Comparison of ENCODE assay signal across 32 cellular contexts in the genomic region with DNA sequence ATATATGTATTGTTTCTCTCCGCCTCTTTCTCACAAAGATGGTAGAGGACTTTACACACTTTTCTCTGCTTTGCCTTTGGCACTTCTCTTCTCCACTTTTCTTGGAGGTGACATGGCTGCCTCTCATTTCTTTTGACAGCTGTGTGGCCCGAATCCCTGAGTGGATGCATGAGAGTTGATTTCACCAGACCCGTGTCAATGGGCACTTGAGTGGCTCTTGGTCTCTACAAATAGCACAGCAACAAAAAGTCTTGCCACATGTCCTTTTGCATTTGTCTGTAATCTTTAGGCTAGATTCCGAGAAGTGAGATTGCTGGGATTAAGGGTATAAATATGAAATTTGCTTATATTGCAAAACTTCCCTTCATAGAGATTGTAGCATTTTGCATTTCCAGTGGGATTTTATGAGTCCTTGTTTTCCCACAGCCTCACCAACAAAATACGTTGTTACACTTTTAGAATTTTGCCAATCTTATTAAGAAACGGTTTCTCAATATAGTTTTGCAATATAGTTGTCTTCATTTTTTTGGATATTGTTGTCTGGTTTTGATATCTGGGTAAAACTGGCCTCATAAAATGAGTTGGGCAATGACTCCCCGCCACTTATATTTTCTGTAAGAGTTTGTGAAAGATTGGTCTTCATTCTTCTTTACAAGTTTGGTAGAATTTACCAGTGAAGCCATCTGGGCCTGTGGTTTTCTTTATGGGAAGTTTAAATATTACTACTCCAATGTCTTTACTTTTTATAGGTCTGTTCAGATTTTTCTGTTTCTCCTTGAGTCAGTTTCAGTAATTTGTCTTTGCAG. TPM values are rescaled to one million over a fixed set of nuclear protein-coding genes. Genes with fewer than 3 reads are reported as not detected.
DNase-seq lines count a peak whose midpoint lies in the region; ATAC-seq and TF ChIP-seq lines count a peak whose summit lies in the region.
"Had no signal": no experiment of that assay in that cellular context is flagged by ENCODE, and none has a peak within 500 bp of the region (broad histone marks: within the 10 kb centered on the region; RNA-seq: fewer than 3 reads in every experiment).

No MANE protein-coding gene starts in this region.

- in situ Hi-C loops in IMR-90 (cut with MboI; ENCODE audit: low sequenced_read_pairs), result no loop called here
- in situ Hi-C loops in GM13977 (cut with MboI; ENCODE audit: low pct_unique_long_range_greater_than_20kb, low sequenced_read_pairs, unreplicated experiment), result no loop called here

- CTCF ChIA-PET in IMR-90 (lab: Yijun Ruan, JAX), result no interaction called here

- H2AK9ac ChIP-seq in IMR-90 (replicated peaks; ENCODE audit: low read depth, low read length, poor library complexity), result no peak overlapping the region

- no peak overlapping the region for H3K27ac ChIP-seq in IMR-90 (ENCODE audit: insufficient read depth, low read length)
- H3K27ac ChIP-seq in lower lobe of right lung, result no peak overlapping the region
- H3K27ac ChIP-seq: C4-2B, epithelial cell of prostate, pancreas had no signal

- no peak overlapping the region for H2AK5ac ChIP-seq in IMR-90 (ENCODE audit: low read depth, low read length)

- H3K4me2 ChIP-seq in IMR-90 (ENCODE audit: low read depth, low read length), result no peak overlapping the region

- BruUV-seq in IMR-90 (replicated peaks; lab: Mats Ljungman, UMichigan), result no TSS peak

- H2BK120ac ChIP-seq in IMR-90 (ENCODE audit: low read depth, low read length), result no peak overlapping the region

- H3K9me1 ChIP-seq in IMR-90 (ENCODE audit: insufficient read depth, low read length), result no peaks in the 10 kb centered on the region

- intact Hi-C loops in IMR-90 (cut with micrococcal nuclease), result loop anchor here (5.0 kb wide), 1 partner anchor 114 kb away; the partner anchor contains the start of gene MTMR10
- intact Hi-C loops in lower lobe of right lung (cut with DNase I), result no loop called here

- H3K18ac ChIP-seq in IMR-90 (ENCODE audit: low read depth, low read length), result no peak overlapping the region

- no peak overlapping the region for H2BK20ac ChIP-seq in IMR-90 (ENCODE audit: low read depth, low read length)

- no peak overlapping the region for H3K56ac ChIP-seq in IMR-90 (ENCODE audit: extremely low read depth, insufficient read depth, low read length)

- H3K4me3 ChIP-seq in AG10803 (ENCODE audit: low read length) (no peak overlapping the region), IMR-90 (ENCODE audit: insufficient read depth, low read depth, low read length) (no peak overlapping the region), lower lobe of right lung (no peak overlapping the region)
- H3K4me3 ChIP-seq: MG63, pancreas had no signal

- no peak overlapping the region for H3K4ac ChIP-seq in IMR-90 (ENCODE audit: low read depth, low read length)

- no peak overlapping the region for H2BK15ac ChIP-seq in IMR-90 (ENCODE audit: low read depth, low read length)

- no peaks in the 10 kb centered on the region for H3K79me1 ChIP-seq in IMR-90 (ENCODE audit: low read depth in 1 of 2, low read length in 2 of 2)

- H3K14ac ChIP-seq in IMR-90 (replicated peaks; ENCODE audit: low read depth, low read length), result no peak overlapping the region

- dilution Hi-C loops in IMR-90 (cut with HindIII; ENCODE audit: low sequenced_read_pairs, unreplicated experiment), result no loop called here

- no peaks in the 10 kb centered on the region for H4K20me1 ChIP-seq in IMR-90 (ENCODE audit: insufficient read depth, low read length)

- no peak overlapping the region for H4K5ac ChIP-seq in IMR-90 (ENCODE audit: low read depth, low read length)

- no peaks in the 10 kb centered on the region for H3K36me3 ChIP-seq in IMR-90 (ENCODE audit: control insufficient read depth, insufficient read depth, low read length)
- no peaks in the 10 kb centered on the region for H3K36me3 ChIP-seq in lower lobe of right lung
- H3K36me3 ChIP-seq: MG63, pancreas had no signal

- H3K27me3 ChIP-seq in IMR-90 (ENCODE audit: control insufficient read depth, insufficient read depth, low read length), result peaks cover 5% of the 10 kb centered on the region
- H3K27me3 ChIP-seq in lower lobe of right lung (ENCODE audit: low read depth), result no peaks in the 10 kb centered on the region
- H3K27me3 ChIP-seq: MG63, pancreas had no signal

- no peak overlapping the region for H2AFZ ChIP-seq in IMR-90 (replicated peaks; ENCODE audit: low read length, poor library complexity)

- no peaks in the 10 kb centered on the region for H3K9me3 ChIP-seq in IMR-90 (ENCODE audit: control insufficient read depth, insufficient read depth, low read length)
- H3K9me3 ChIP-seq in lower lobe of right lung, result no peaks in the 10 kb centered on the region
- H3K9me3 ChIP-seq: MG63, pancreas had no signal

- TF ChIP-seq CTCF in AG10803 (conservative IDR thresholded peaks at IDR 0.05; ENCODE audit: low read length), result no peak
- TF ChIP-seq CTCF in IMR-90 (conservative IDR thresholded peaks at IDR 0.05; ENCODE audit: low read depth, low read length), result no peak
- no peak for TF ChIP-seq CTCF in lower lobe of right lung (IDR thresholded peaks at IDR 0.05)
- no peak for TF ChIP-seq CTCF in GM13977 (IDR thresholded peaks at IDR 0.05; ENCODE audit: extremely low read depth, insufficient read depth, missing control alignments)

- H3K4me1 ChIP-seq in IMR-90 (ENCODE audit: control insufficient read depth, insufficient read depth, low read length), result peaks cover 4% of the 10 kb centered on the region
- no peaks in the 10 kb centered on the region for H3K4me1 ChIP-seq in lower lobe of right lung
- H3K4me1 ChIP-seq: pancreas had no signal

- H4K8ac ChIP-seq in IMR-90 (ENCODE audit: low read depth in 2 of 2, low read length in 2 of 2), result no peak overlapping the region

- no CpG with 5 or more reads among the region's 7 CpGs for WGBS in IMR-90 (ENCODE audit: extremely low coverage in 2 of 2, insufficient read length in 1 of 2), 2 experiments

- no peak overlapping the region for H4K91ac ChIP-seq in IMR-90 (ENCODE audit: insufficient read depth, low read depth, low read length)

- no peak overlapping the region for H3K9ac ChIP-seq in IMR-90 (ENCODE audit: low read depth, low read length)

- TF ChIP-seq RAD21 in IMR-90 (IDR thresholded peaks at IDR 0.05; ENCODE audit: low read length), result no peak

- no peak for TF ChIP-seq POLR2A in IMR-90 (IDR thresholded peaks at IDR 0.05; ENCODE audit: low read depth, low read length)

- H3K23ac ChIP-seq in IMR-90 (ENCODE audit: low read depth, low read length), result no peak overlapping the region

- no peak overlapping the region for H2BK5ac ChIP-seq in IMR-90 (ENCODE audit: low read depth, low read length, poor library complexity, severe bottlenecking)

- peak; percentile 42 for DNase-seq in AG10803 (ENCODE audit: low read depth)
- no peak for DNase-seq in IMR-90
- peak; percentile 91 for DNase-seq in SIG-M5 treated with dmso at 0.1 percent for 504 hours (lab: John Stamatoyannopoulos, UW; ENCODE audit: unreplicated experiment)
- no peak for DNase-seq in lower lobe of right lung
- no peak for DNase-seq in effector CD4-positive, alpha-beta T cell
- no peak for DNase-seq in GM13977 (ENCODE audit: low spot score)
- DNase-seq in RPMI8226, result no peak
- DNase-seq: activated B cell treated with CpG ODN at 0.5 μM for 24 hours; activated CD4-positive, alpha-beta T cell treated with anti-CD3 and anti-CD28 coated beads, Interleukin-2, amount 50 U/mL, for 1 hour; activated CD8-positive, alpha-beta memory T cell treated with anti-CD3 and anti-CD28 coated beads, Interleukin-2, amount 10 ng/mL, durations not matched to agents 7 days and 5 days; activated naive CD4-positive, alpha-beta T cell; activated T-cell treated with anti-CD3 and anti-CD28 coated beads, Interleukin-2, amount 50 U/mL, for 48 hours; amniotic stem cell; foreskin fibroblast; GOT3; head of caudate nucleus; MG63; NCI-H446 treated with DMSO at 0.1 percent for 48 hours; NCI-H82; pancreas; Right ventricle myocardium superior; stimulated activated CD4-positive, alpha-beta T cell treated with anti-CD3 and anti-CD28 coated beads, Interleukin-4, amount 100 ng/mL, for 24 hours; substantia nigra had no signal

- ATAC-seq in IMR-90 (ENCODE audit: low read depth) (no peak), lower lobe of right lung (peak; percentile 56 to 82), HG02852 (IDR thresholded peaks at IDR 0.05; ENCODE audit: unreplicated experiment) (no peak)
- ATAC-seq: activated CD8-positive, alpha-beta memory T cell treated with anti-CD3 and anti-CD28 coated beads, Interleukin-2, amount 10 ng/mL, durations not matched to agents 7 days and 5 days; pancreas; stimulated activated effector memory CD8-positive, alpha-beta T cell treated with anti-CD3 and anti-CD28 coated beads, Interleukin-12 subunit alpha, Interleukin-12 subunit beta, amount 100 ng/mL, for 72 hours had no signal

- POLR2A ChIA-PET in IMR-90 (lab: Charles Lee; ENCODE audit: unreplicated experiment), result no interaction called here

TF ChIP-seq in IMR-90, 13 proteins besides CTCF, POLR2A, EP300 and RAD21:
- TF ChIP-seq CHD1 (IDR thresholded peaks at IDR 0.05; ENCODE audit: low read depth, low read length) (no peak), MXI1 (IDR thresholded peaks at IDR 0.05; ENCODE audit: borderline replicate concordance, low read depth, low read length) (no peak), CEBPB (IDR thresholded peaks at IDR 0.05; ENCODE audit: low read depth, low read length) (no peak), MAFK (IDR thresholded peaks at IDR 0.05; ENCODE audit: low read depth, low read length) (peak; percentile 82), NFE2L2 (IDR thresholded peaks at IDR 0.05; ENCODE audit: low read depth, low read length) (no peak)

RNA-seq across cellular contexts. Expression of gene TRPM1, which starts 5.2 kb away (rescaled TPM):
- total RNA-seq in IMR-90 (2012; rRNA removed), result 0.28 TPM in 1 of 2 replicates, not detected in the other
- not detected in 2 replicates for polyA plus RNA-seq in IMR-90 (2012; rRNA removed)
- 0.03 TPM in 1 of 2 replicates, not detected in the other for polyA plus RNA-seq in IMR-90 (2012; cell fraction: cytosol; rRNA removed)
- polyA plus RNA-seq in IMR-90 (2012; cell fraction: nucleus; rRNA removed; ENCODE audit: low replicate concordance), result 0.15 TPM in 1 of 2 replicates, not detected in the other
- total RNA-seq in lower lobe of right lung, result not detected
- total RNA-seq: activated B cell treated with CpG ODN at 0.5 μM for 24 hours, Daoy, kidney epithelial cell, Right ventricle myocardium superior, urinary bladder had no signal
- polyA plus RNA-seq: AG04450, neural cell, pancreas, urinary bladder had no signal

Comparison
In these comparisons a context has a peak if more than half of its experiments do, and no peak if none do; other contexts are left out.
1. DNase-seq: peak in AG10803 (single experiment) and SIG-M5 treated with dmso at 0.1 percent for 504 hours (single experiment); none in IMR-90 (single experiment), lower lobe of right lung (single experiment), effector CD4-positive, alpha-beta T cell (single experiment), GM13977 (single experiment) and RPMI8226 (single experiment).
2. ATAC-seq: peak in lower lobe of right lung (2 of 2); none in IMR-90 (single experiment) and HG02852 (single experiment).